Comparison of ENCODE assay signal across 1 cellular context in the genomic region with DNA sequence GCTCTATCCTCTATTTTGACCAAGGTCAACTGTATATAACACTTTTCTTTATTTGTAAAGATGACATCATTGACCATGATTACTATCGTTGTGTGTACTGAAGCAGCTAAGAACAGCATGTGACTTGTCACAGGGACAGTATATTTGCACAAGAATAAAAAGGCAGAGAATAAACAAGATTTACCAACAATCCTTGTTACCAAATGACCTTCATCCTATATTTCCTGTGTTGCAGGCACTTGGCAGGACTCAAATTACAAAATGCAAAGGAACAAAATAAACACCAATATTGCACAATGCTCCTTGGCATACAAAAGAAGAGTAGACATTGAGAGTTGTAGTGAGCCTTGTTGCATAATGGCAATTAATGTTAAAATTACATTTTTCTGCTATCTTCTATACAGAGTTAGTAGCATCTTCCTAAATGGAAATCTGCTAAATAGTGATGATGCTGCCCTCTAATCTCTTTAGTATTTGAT.
TF ChIP-seq lines count a peak whose summit lies in the region.

No MANE protein-coding gene starts in this region.

TF ChIP-seq in HepG2, 621 proteins besides CTCF, POLR2A, EP300 and RAD21 (continued from another document and continues in another):
- TF ChIP-seq ZNF362 (CRISPR knock-in tag; IDR thresholded peaks at IDR 0.05; ENCODE audit: borderline replicate concordance) (peak; percentile 82; the same call in 1 of the 2 replicates), FOXJ3 (CRISPR knock-in tag; IDR thresholded peaks at IDR 0.05; ENCODE audit: borderline replicate concordance) (peak; percentile 100), ZNF839 (CRISPR knock-in tag; IDR thresholded peaks at IDR 0.05; ENCODE audit: borderline replicate concordance) (no peak), CBX2 (IDR thresholded peaks at IDR 0.05; ENCODE audit: low read depth, low read length) (peak; percentile 11; the same call in 1 of the 2 replicates), CBX2 (CRISPR knock-in tag; IDR thresholded peaks at IDR 0.05; ENCODE audit: low read depth) (no peak), JUN (CRISPR knock-in tag; IDR thresholded peaks at IDR 0.05) (peak; percentile 100), ARNT2 (CRISPR knock-in tag; IDR thresholded peaks at IDR 0.05; ENCODE audit: low read depth) (no peak), ZFP37 (CRISPR knock-in tag; IDR thresholded peaks at IDR 0.05; ENCODE audit: borderline replicate concordance) (no peak), ZBTB26 (CRISPR knock-in tag; IDR thresholded peaks at IDR 0.05; ENCODE audit: borderline replicate concordance) (no peak), GLMP (CRISPR knock-in tag; IDR thresholded peaks at IDR 0.05; ENCODE audit: borderline replicate concordance) (no peak), PBX2 (CRISPR knock-in tag; IDR thresholded peaks at IDR 0.05) (peak; percentile 63), SOX13 (IDR thresholded peaks at IDR 0.05) (peak; percentile 98), SOX13 (CRISPR knock-in tag; conservative IDR thresholded peaks at IDR 0.05 in 1 of 2, IDR thresholded peaks at IDR 0.05 in 1 of 2) (peak in 1 of 2 experiments; percentile 100; a peak in 2 of 4 replicates), SP140L (CRISPR knock-in tag; IDR thresholded peaks at IDR 0.05; ENCODE audit: borderline replicate concordance) (no peak), HBP1 (CRISPR knock-in tag; IDR thresholded peaks at IDR 0.05; ENCODE audit: low read depth) (peak; percentile 95; the same call in 1 of the 2 replicates), ZNF143 (CRISPR knock-in tag; IDR thresholded peaks at IDR 0.05) (no peak), SSRP1 (CRISPR knock-in tag; IDR thresholded peaks at IDR 0.05) (peak; percentile 80; the same call in 1 of the 2 replicates), DMTF1 (CRISPR knock-in tag; IDR thresholded peaks at IDR 0.05) (no peak), WIZ (CRISPR knock-in tag; IDR thresholded peaks at IDR 0.05) (peak; percentile 36; the same call in 1 of the 2 replicates), SMAD9 (CRISPR knock-in tag; IDR thresholded peaks at IDR 0.05) (no peak), NPAS2 (CRISPR knock-in tag; IDR thresholded peaks at IDR 0.05; ENCODE audit: borderline replicate concordance) (no peak), SIN3A (IDR thresholded peaks at IDR 0.05; ENCODE audit: borderline replicate concordance, low read depth, low read length) (no peak)
- TF ChIP-seq, protein P1, sequence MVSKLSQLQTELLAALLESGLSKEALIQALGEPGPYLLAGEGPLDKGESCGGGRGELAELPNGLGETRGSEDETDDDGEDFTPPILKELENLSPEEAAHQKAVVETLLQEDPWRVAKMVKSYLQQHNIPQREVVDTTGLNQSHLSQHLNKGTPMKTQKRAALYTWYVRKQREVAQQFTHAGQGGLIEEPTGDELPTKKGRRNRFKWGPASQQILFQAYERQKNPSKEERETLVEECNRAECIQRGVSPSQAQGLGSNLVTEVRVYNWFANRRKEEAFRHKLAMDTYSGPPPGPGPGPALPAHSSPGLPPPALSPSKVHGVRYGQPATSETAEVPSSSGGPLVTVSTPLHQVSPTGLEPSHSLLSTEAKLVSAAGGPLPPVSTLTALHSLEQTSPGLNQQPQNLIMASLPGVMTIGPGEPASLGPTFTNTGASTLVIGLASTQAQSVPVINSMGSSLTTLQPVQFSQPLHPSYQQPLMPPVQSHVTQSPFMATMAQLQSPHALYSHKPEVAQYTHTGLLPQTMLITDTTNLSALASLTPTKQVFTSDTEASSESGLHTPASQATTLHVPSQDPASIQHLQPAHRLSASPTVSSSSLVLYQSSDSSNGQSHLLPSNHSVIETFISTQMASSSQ (IDR thresholded peaks at IDR 0.05; ENCODE audit: low read depth) = peak; percentile 85
- TF ChIP-seq, protein P1 (CRISPR knock-in tag; IDR thresholded peaks at IDR 0.05; ENCODE audit: borderline replicate concordance) = peak; percentile 96
- TF ChIP-seq, protein P2, sequence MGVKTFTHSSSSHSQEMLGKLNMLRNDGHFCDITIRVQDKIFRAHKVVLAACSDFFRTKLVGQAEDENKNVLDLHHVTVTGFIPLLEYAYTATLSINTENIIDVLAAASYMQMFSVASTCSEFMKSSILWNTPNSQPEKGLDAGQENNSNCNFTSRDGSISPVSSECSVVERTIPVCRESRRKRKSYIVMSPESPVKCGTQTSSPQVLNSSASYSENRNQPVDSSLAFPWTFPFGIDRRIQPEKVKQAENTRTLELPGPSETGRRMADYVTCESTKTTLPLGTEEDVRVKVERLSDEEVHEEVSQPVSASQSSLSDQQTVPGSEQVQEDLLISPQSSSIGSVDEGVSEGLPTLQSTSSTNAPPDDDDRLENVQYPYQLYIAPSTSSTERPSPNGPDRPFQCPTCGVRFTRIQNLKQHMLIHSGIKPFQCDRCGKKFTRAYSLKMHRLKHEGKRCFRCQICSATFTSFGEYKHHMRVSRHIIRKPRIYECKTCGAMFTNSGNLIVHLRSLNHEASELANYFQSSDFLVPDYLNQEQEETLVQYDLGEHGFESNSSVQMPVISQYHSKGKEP (CRISPR knock-in tag; IDR thresholded peaks at IDR 0.05) = 0 out of 2 replicates have a peak, but pooled peaks have one; percentile 66
- TF ChIP-seq, protein P3, sequence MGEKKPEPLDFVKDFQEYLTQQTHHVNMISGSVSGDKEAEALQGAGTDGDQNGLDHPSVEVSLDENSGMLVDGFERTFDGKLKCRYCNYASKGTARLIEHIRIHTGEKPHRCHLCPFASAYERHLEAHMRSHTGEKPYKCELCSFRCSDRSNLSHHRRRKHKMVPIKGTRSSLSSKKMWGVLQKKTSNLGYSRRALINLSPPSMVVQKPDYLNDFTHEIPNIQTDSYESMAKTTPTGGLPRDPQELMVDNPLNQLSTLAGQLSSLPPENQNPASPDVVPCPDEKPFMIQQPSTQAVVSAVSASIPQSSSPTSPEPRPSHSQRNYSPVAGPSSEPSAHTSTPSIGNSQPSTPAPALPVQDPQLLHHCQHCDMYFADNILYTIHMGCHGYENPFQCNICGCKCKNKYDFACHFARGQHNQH (CRISPR knock-in tag; IDR thresholded peaks at IDR 0.05) = peak; percentile 97; the same call in 1 of the 2 replicates
- TF ChIP-seq, protein P4, sequence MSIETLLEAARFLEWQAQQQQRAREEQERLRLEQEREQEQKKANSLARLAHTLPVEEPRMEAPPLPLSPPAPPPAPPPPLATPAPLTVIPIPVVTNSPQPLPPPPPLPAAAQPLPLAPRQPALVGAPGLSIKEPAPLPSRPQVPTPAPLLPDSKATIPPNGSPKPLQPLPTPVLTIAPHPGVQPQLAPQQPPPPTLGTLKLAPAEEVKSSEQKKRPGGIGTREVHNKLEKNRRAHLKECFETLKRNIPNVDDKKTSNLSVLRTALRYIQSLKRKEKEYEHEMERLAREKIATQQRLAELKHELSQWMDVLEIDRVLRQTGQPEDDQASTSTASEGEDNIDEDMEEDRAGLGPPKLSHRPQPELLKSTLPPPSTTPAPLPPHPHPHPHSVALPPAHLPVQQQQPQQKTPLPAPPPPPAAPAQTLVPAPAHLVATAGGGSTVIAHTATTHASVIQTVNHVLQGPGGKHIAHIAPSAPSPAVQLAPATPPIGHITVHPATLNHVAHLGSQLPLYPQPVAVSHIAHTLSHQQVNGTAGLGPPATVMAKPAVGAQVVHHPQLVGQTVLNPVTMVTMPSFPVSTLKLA (IDR thresholded peaks at IDR 0.05) = peak; percentile 71
